Comparison of ENCODE assay signal across 24 cellular contexts in genomic region chr14:104673481-104673880, GRCh38.
"Had no signal": no experiment of that assay in that cellular context is flagged by ENCODE, and none has a peak within 500 bp of the region (broad histone marks: within the 10 kb centered on the region; RNA-seq: fewer than 3 reads in every experiment).

No MANE protein-coding gene starts in this region.

- FAIRE-seq: colon, islet of Langerhans had no signal

- H3K4me3 ChIP-seq: esophagus muscularis mucosa, gastrocnemius medialis, heart right ventricle, lower lobe of right lung, ovary, smooth muscle cell, testis, tibial nerve had no signal

- H3K27me3 ChIP-seq: esophagus muscularis mucosa, heart right ventricle, ovary, testis, tibial nerve had no signal

- DNase-seq: cerebellar nuclear complex; effector memory CD8-positive, alpha-beta T cell; gastrocnemius medialis; heart right ventricle; hypothalamus; kidney glomerular epithelial cell; lower lobe of right lung; naive B cell; nucleus accumbens; ovary; stimulated activated CD4-positive, alpha-beta T cell treated with anti-CD3 and anti-CD28 coated beads, Interleukin-4, amount 100 ng/mL, for 1 hour; stimulated activated CD8-positive, alpha-beta memory T cell treated with anti-CD3 and anti-CD28 coated beads, Interleukin-4, amount 100 ng/mL, for 48 hours; stimulated activated naive B cell treated with anti-CD40 and anti-IgM and Interleukin-4, amounts not matched to agents 10 μg/mL and 1 μg/mL and 100 μg/mL, for 72 hours; stimulated activated naive CD8-positive, alpha-beta T cell treated with anti-CD3 and anti-CD28 coated beads, Interleukin-15, amount 100 ng/mL, for 72 hours; testis had no signal

- H3K4me3 Mint-ChIP-seq: dendritic cell treated with granulocyte-macrophage colony-stimulating factor and Interleukin-4, amounts not matched to agents 40 ng/mL and 50 ng/mL, for 4 days; effector memory CD8-positive, alpha-beta T cell; memory B cell; stimulated activated naive B cell treated with anti-CD40 and anti-IgM and Interleukin-4, amounts not matched to agents 10 μg/mL and 1 μg/mL and 100 μg/mL, for 72 hours; stimulated activated naive CD8-positive, alpha-beta T cell treated with anti-CD3 and anti-CD28 coated beads, Interleukin-15, amount 100 ng/mL, for 72 hours had no signal

- H3K9me3 ChIP-seq: esophagus muscularis mucosa, gastrocnemius medialis, heart right ventricle, lower lobe of right lung, ovary, testis, tibial nerve had no signal

- H3K4me2 ChIP-seq: smooth muscle cell had no signal

- H3K27ac Mint-ChIP-seq: dendritic cell treated with granulocyte-macrophage colony-stimulating factor and Interleukin-4, amounts not matched to agents 40 ng/mL and 50 ng/mL, for 4 days; memory B cell; stimulated activated naive B cell treated with anti-CD40 and anti-IgM and Interleukin-4, amounts not matched to agents 10 μg/mL and 1 μg/mL and 100 μg/mL, for 72 hours; stimulated activated naive CD8-positive, alpha-beta T cell treated with anti-CD3 and anti-CD28 coated beads, Interleukin-15, amount 100 ng/mL, for 72 hours had no signal

- H3K27ac ChIP-seq: epithelial cell of prostate, esophagus muscularis mucosa, gastrocnemius medialis, heart right ventricle, lower lobe of right lung, ovary, testis had no signal

- ATAC-seq: effector memory CD8-positive, alpha-beta T cell; gastrocnemius medialis; heart right ventricle; lower lobe of right lung; right cardiac atrium; stimulated activated naive B cell treated with anti-CD40 and anti-IgM and Interleukin-4, amounts not matched to agents 10 μg/mL and 1 μg/mL and 100 μg/mL, for 72 hours; stimulated activated naive CD8-positive, alpha-beta T cell treated with anti-CD3 and anti-CD28 coated beads, Interleukin-15, amount 100 ng/mL, for 72 hours had no signal

- H3K9me3 Mint-ChIP-seq: dendritic cell treated with granulocyte-macrophage colony-stimulating factor and Interleukin-4, amounts not matched to agents 40 ng/mL and 50 ng/mL, for 4 days; effector memory CD8-positive, alpha-beta T cell; stimulated activated naive CD8-positive, alpha-beta T cell treated with anti-CD3 and anti-CD28 coated beads, Interleukin-15, amount 100 ng/mL, for 72 hours had no signal

- H3K36me3 Mint-ChIP-seq: memory B cell, naive B cell had no signal

- H3K36me3 ChIP-seq: esophagus muscularis mucosa, gastrocnemius medialis, heart right ventricle, lower lobe of right lung, ovary, tibial nerve had no signal

- H3K27me3 Mint-ChIP-seq: memory B cell; naive B cell; stimulated activated naive B cell treated with anti-CD40 and anti-IgM and Interleukin-4, amounts not matched to agents 10 μg/mL and 1 μg/mL and 100 μg/mL, for 72 hours; stimulated activated naive CD8-positive, alpha-beta T cell treated with anti-CD3 and anti-CD28 coated beads, Interleukin-15, amount 100 ng/mL, for 72 hours had no signal
